Comparison of ENCODE assay signal across 10 cellular contexts in genomic region chr10:29783211-29783947, GRCh38.
DNase-seq lines count a peak whose midpoint lies in the region; ATAC-seq, FAIRE-seq and TF ChIP-seq lines count a peak whose summit lies in the region.
"Had no signal": no experiment of that assay in that cellular context is flagged by ENCODE, and none has a peak within 500 bp of the region (broad histone marks: within the 10 kb centered on the region; RNA-seq: fewer than 3 reads in every experiment).

No MANE protein-coding gene starts in this region.

- no peak for TF ChIP-seq CTCF in gastroesophageal sphincter (IDR thresholded peaks at IDR 0.05)
- TF ChIP-seq CTCF in dorsolateral prefrontal cortex (IDR thresholded peaks at IDR 0.05 in 54 of 56, conservative IDR thresholded peaks at IDR 0.05 in 2 of 56; ENCODE audit: low read depth in 1 of 56, partially characterized antibody in 56 of 56): no peak

- no peak for TF ChIP-seq POLR2A in gastroesophageal sphincter (IDR thresholded peaks at IDR 0.05)

- H3K27ac ChIP-seq in SJSA1 (peak overlapping the region; percentile 16), gastroesophageal sphincter (peak overlapping the region; percentile 77 to 90 (median 84)), subcutaneous abdominal adipose tissue (ENCODE audit: low read depth, low read length) (peak overlapping the region; percentile 45), dorsolateral prefrontal cortex (peak overlapping the region in 2 of 59 donors; percentile 2 to 13)

- intact Hi-C loops in dorsolateral prefrontal cortex (cut with DNase I): no loop called here

- no peaks in the 10 kb centered on the region for H3K36me3 ChIP-seq in SJSA1
- H3K36me3 ChIP-seq in gastroesophageal sphincter: no peaks in the 10 kb centered on the region
- H3K36me3 ChIP-seq in subcutaneous abdominal adipose tissue (ENCODE audit: control insufficient read depth in 5 of 5, insufficient read depth in 5 of 5, low read length in 5 of 5): no peaks in the 10 kb centered on the region

- no peaks in the 10 kb centered on the region for H3K27me3 ChIP-seq in SJSA1 (replicated peaks)
- no peaks in the 10 kb centered on the region for H3K27me3 ChIP-seq in gastroesophageal sphincter
- no peaks in the 10 kb centered on the region for H3K27me3 ChIP-seq in subcutaneous abdominal adipose tissue (ENCODE audit: control insufficient read depth in 5 of 5, insufficient read depth in 4 of 5, low read length in 5 of 5)
- peaks cover 0 to 14% (median 0%) of the 10 kb centered on the region in 45 donors for H3K27me3 ChIP-seq in dorsolateral prefrontal cortex

- H3K4me3 ChIP-seq in SJSA1 (no peak overlapping the region), gastroesophageal sphincter (no peak overlapping the region), subcutaneous abdominal adipose tissue (ENCODE audit: low read depth in 1 of 5, low read length in 5 of 5) (no peak overlapping the region), dorsolateral prefrontal cortex (no peak overlapping the region)

- no peak overlapping the region for H3K9ac ChIP-seq in subcutaneous abdominal adipose tissue (ENCODE audit: low read length in 5 of 5)

- peak; percentile 48 for FAIRE-seq in GM19239 (lab: Jason Lieb, UNC)

- H3K9me3 ChIP-seq in SJSA1 (replicated peaks): no peaks in the 10 kb centered on the region
- H3K9me3 ChIP-seq in gastroesophageal sphincter: peaks cover 0 to 6% (median 0%) of the 10 kb centered on the region in 3 donors
- peaks cover 0 to 8% (median 4%) of the 10 kb centered on the region in 5 donors for H3K9me3 ChIP-seq in subcutaneous abdominal adipose tissue (ENCODE audit: control insufficient read depth in 5 of 5, low read length in 5 of 5)

- ATAC-seq in gastroesophageal sphincter (no peak), GM19324 (IDR thresholded peaks at IDR 0.05; ENCODE audit: low FRiP score, unreplicated experiment) (no peak)

- no peak for TF ChIP-seq EP300 in gastroesophageal sphincter (IDR thresholded peaks at IDR 0.05)

- DNase-seq in GM19239 (ENCODE audit: insufficient read length, low spot score): no peak
- DNase-seq in SJSA1 (ENCODE audit: low read depth in 1 of 2, low spot score in 2 of 2): no peak
- no peak for DNase-seq in NCI-H1105 treated with DMSO at 0.1 percent for 48 hours (lab: John Stamatoyannopoulos, UW)
- no peak for DNase-seq in activated T-cell treated with anti-CD3 and anti-CD28 coated beads, Interleukin-2, amount 50 U/mL, for 48 hours
- no peak for DNase-seq in dorsolateral prefrontal cortex
- DNase-seq: CD4-positive, alpha-beta memory T cell; NCI-H446 had no signal

- 75 to 85% methylated on average over 2 to 3 of the region's 3 CpGs for WGBS in gastroesophageal sphincter (ENCODE audit: low coverage in 1 of 2), 2 donors

- H3K4me1 ChIP-seq in SJSA1 (replicated peaks) (peaks cover 14% of the 10 kb centered on the region), gastroesophageal sphincter (peaks cover 0 to 47% (median 8%) of the 10 kb centered on the region in 3 donors), subcutaneous abdominal adipose tissue (ENCODE audit: control insufficient read depth in 5 of 5, insufficient read depth in 5 of 5, low read length in 5 of 5) (peaks cover 0 to 18% (median 5%) of the 10 kb centered on the region in 5 donors)
